In the genomic region with DNA sequence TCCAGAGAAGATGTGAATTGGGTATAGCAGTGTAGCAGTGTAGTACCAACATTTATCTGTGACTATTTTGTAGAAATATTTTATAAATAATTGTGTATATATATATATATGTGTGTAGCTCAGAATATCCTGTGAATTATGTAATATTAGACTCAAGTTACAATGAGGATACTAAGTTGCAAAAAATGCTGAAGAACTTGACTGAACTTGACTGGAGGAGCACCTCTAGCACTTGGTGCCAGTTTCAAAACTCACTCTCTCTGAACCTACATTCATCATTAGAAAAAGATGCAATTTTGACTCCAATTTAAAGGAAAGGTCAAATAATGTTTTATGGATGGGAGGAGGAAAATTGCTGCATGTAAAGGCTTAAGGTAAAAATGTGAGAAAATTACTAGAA, we compare ENCODE assay signal across 26 cellular contexts.
"Had no signal": no experiment of that assay in that cellular context is flagged by ENCODE, and none has a peak within 500 bp of the region (broad histone marks: within the 10 kb centered on the region; RNA-seq: fewer than 3 reads in every experiment).

No MANE protein-coding gene starts in this region.

- H3K9me3 ChIP-seq: ovary, prostate gland, right lobe of liver, thoracic aorta, thyroid gland, upper lobe of left lung, vagina had no signal

- H3K4me3 Mint-ChIP-seq: natural killer cell; nephron; neural progenitor cell; stimulated activated effector memory CD8-positive, alpha-beta T cell treated with anti-CD3 and anti-CD28 coated beads, Interleukin-12 subunit alpha, Interleukin-12 subunit beta, amount 100 ng/mL, for 72 hours; stimulated activated naive B cell treated with anti-CD40 and anti-IgM and Interleukin-4, amounts not matched to agents 10 μg/mL and 1 μg/mL and 100 μg/mL, for 72 hours; stimulated activated naive CD8-positive, alpha-beta T cell treated with anti-CD3 and anti-CD28 coated beads, Interleukin-15, Interleukin-2, amounts not matched to agents 100 ng/mL and 50 ng/mL, for 24 hours had no signal

- H2AFZ ChIP-seq: neural progenitor cell, parathyroid adenoma had no signal

- H3K9ac ChIP-seq: neural progenitor cell, parathyroid adenoma had no signal

- H3K27ac ChIP-seq: neural progenitor cell, ovary, parathyroid adenoma, prostate gland, right lobe of liver, sigmoid colon, stomach, thoracic aorta, thyroid gland, tibial nerve, upper lobe of left lung, vagina had no signal

- H3K4me3 ChIP-seq: neural progenitor cell, ovary, prostate gland, right lobe of liver, sigmoid colon, stomach, thoracic aorta, thyroid gland, tibial nerve, upper lobe of left lung, vagina had no signal

- H3K4me2 ChIP-seq: neural progenitor cell had no signal

- H3K36me3 ChIP-seq: neural progenitor cell, ovary, prostate gland, right lobe of liver, sigmoid colon, stomach, thoracic aorta, thyroid gland, tibial nerve, upper lobe of left lung, vagina had no signal

- H3K79me2 ChIP-seq: parathyroid adenoma had no signal

- H3K36me3 Mint-ChIP-seq: stimulated activated effector memory CD8-positive, alpha-beta T cell treated with anti-CD3 and anti-CD28 coated beads, Interleukin-12 subunit alpha, Interleukin-12 subunit beta, amount 100 ng/mL, for 72 hours; stimulated activated naive B cell treated with anti-CD40 and anti-IgM and Interleukin-4, amounts not matched to agents 10 μg/mL and 1 μg/mL and 100 μg/mL, for 72 hours had no signal

- H3K27ac Mint-ChIP-seq: natural killer cell; nephron; neural progenitor cell; stimulated activated effector memory CD8-positive, alpha-beta T cell treated with anti-CD3 and anti-CD28 coated beads, Interleukin-12 subunit alpha, Interleukin-12 subunit beta, amount 100 ng/mL, for 72 hours; stimulated activated naive B cell treated with anti-CD40 and anti-IgM and Interleukin-4, amounts not matched to agents 10 μg/mL and 1 μg/mL and 100 μg/mL, for 72 hours; stimulated activated naive CD8-positive, alpha-beta T cell treated with anti-CD3 and anti-CD28 coated beads, Interleukin-15, Interleukin-2, amounts not matched to agents 100 ng/mL and 50 ng/mL, for 24 hours had no signal

- H3K27me3 Mint-ChIP-seq: stimulated activated naive B cell treated with anti-CD40 and anti-IgM and Interleukin-4, amounts not matched to agents 10 μg/mL and 1 μg/mL and 100 μg/mL, for 72 hours; stimulated activated naive CD8-positive, alpha-beta T cell treated with anti-CD3 and anti-CD28 coated beads, Interleukin-15, Interleukin-2, amounts not matched to agents 100 ng/mL and 50 ng/mL, for 24 hours had no signal

- H3K27me3 ChIP-seq: neural progenitor cell, ovary, right lobe of liver, sigmoid colon, stomach, thyroid gland, tibial nerve, upper lobe of left lung, vagina had no signal

- ATAC-seq: natural killer cell; right cardiac atrium; right lobe of liver; stimulated activated effector memory CD8-positive, alpha-beta T cell treated with anti-CD3 and anti-CD28 coated beads, Interleukin-12 subunit alpha, Interleukin-12 subunit beta, amount 100 ng/mL, for 72 hours; stimulated activated naive B cell treated with anti-CD40 and anti-IgM and Interleukin-4, amounts not matched to agents 10 μg/mL and 1 μg/mL and 100 μg/mL, for 72 hours had no signal

- DNase-seq: natural killer cell; occipital lobe; ovary; posterior cingulate gyrus; right cardiac atrium; right lobe of liver; sigmoid colon; small intestine; stimulated activated CD4-positive, alpha-beta T cell treated with anti-CD3 and anti-CD28 coated beads, Interleukin-15, amount 100 ng/mL, for 24 hours; stimulated activated CD4-positive, alpha-beta T cell treated with anti-CD3 and anti-CD28 coated beads, Interleukin-2, amount 100 ng/mL, for 24 hours; stimulated activated CD4-positive, alpha-beta T cell treated with anti-CD3 and anti-CD28 coated beads, Interleukin-2, amount 100 ng/mL, for 48 hours; stimulated activated CD4-positive, alpha-beta T cell treated with anti-CD3 and anti-CD28 coated beads, Interleukin-4, amount 100 ng/mL, for 24 hours; stimulated activated naive B cell treated with anti-CD40 and anti-IgM and Interleukin-4, amounts not matched to agents 10 μg/mL and 1 μg/mL and 100 μg/mL, for 72 hours; stimulated activated naive CD4-positive, alpha-beta T cell treated with Interleukin-2 at 50 U/mL for 16 hours; stomach; thyroid gland; upper lobe of left lung had no signal

- H3K4me1 ChIP-seq: neural progenitor cell, parathyroid adenoma, prostate gland, right lobe of liver, sigmoid colon, stomach, thyroid gland, tibial nerve, upper lobe of left lung, vagina had no signal

- H3K4me1 Mint-ChIP-seq: natural killer cell; nephron; neural progenitor cell; stimulated activated effector memory CD8-positive, alpha-beta T cell treated with anti-CD3 and anti-CD28 coated beads, Interleukin-12 subunit alpha, Interleukin-12 subunit beta, amount 100 ng/mL, for 72 hours; stimulated activated naive B cell treated with anti-CD40 and anti-IgM and Interleukin-4, amounts not matched to agents 10 μg/mL and 1 μg/mL and 100 μg/mL, for 72 hours had no signal
